17 cellular contexts compared by ENCODE assay signal in genomic region chr3:48607519-48607918, GRCh38. TPM values are rescaled to one million over a fixed set of nuclear protein-coding genes. Genes with fewer than 3 reads are reported as not detected.
DNase-seq lines count a peak whose midpoint lies in the region; ATAC-seq and TF ChIP-seq lines count a peak whose summit lies in the region.
"Had no signal": no experiment of that assay in that cellular context is flagged by ENCODE, and none has a peak within 500 bp of the region (broad histone marks: within the 10 kb centered on the region; RNA-seq: fewer than 3 reads in every experiment).

No MANE protein-coding gene starts in this region.

- H3K4me1 Mint-ChIP-seq in activated naive CD4-positive, alpha-beta T cell treated with anti-CD3 and anti-CD28 coated beads, Interleukin-2, amount 10 ng/mL, durations not matched to agents 7 days and 5 days = peaks cover 19% of the 10 kb centered on the region
- H3K4me1 Mint-ChIP-seq in activated T-cell treated with anti-CD3 and anti-CD28 coated beads, Interleukin-2, amount 50 U/mL, for 72 hours (ENCODE audit: low read depth) = peaks cover 27% of the 10 kb centered on the region
- H3K4me1 Mint-ChIP-seq in neural progenitor cell = peaks cover 12% of the 10 kb centered on the region

- H3K9ac ChIP-seq in neural progenitor cell = no peak overlapping the region

- CTCF ChIA-PET in activated naive CD4-positive, alpha-beta T cell treated with anti-CD3 and anti-CD28 coated beads, Interleukin-2, amount 10 ng/mL, durations not matched to agents 7 days and 5 days (lab: Charles Lee) = no interaction called here

- peak; percentile 34 for DNase-seq in activated naive CD4-positive, alpha-beta T cell treated with anti-CD3 and anti-CD28 coated beads, Interleukin-2, amount 10 ng/mL, durations not matched to agents 7 days and 5 days
- no peak for DNase-seq in activated naive CD4-positive, alpha-beta T cell treated with anti-CD3 and anti-CD28 coated beads, Interleukin-2, amount 50 U/mL, for 16 hours
- peak; percentile 37 for DNase-seq in ELR (ENCODE audit: low read depth)
- DNase-seq in activated T-cell treated with anti-CD3 and anti-CD28 coated beads, Interleukin-2, amount 50 U/mL, for 72 hours = peak; percentile 21
- DNase-seq in neural progenitor cell (ENCODE audit: low spot score) = no peak
- no peak for DNase-seq in HT-29 (ENCODE audit: low spot score)
- DNase-seq in GM13976 (ENCODE audit: low spot score) = no peak
- DNase-seq: NCI-H1930, Right ventricle myocardium superior, T1000, tibial artery had no signal

- peaks cover 53% of the 10 kb centered on the region for H3K79me2 ChIP-seq in neural progenitor cell (ENCODE audit: low read depth)

- H3K36me3 Mint-ChIP-seq in activated naive CD4-positive, alpha-beta T cell treated with anti-CD3 and anti-CD28 coated beads, Interleukin-2, amount 10 ng/mL, durations not matched to agents 7 days and 5 days = peaks cover 35% of the 10 kb centered on the region
- peaks cover 11 to 19% of the 10 kb centered on the region in 2 donors for H3K36me3 Mint-ChIP-seq in activated T-cell treated with anti-CD3 and anti-CD28 coated beads, Interleukin-2, amount 50 U/mL, for 72 hours (ENCODE audit: insufficient read depth in 2 of 2)
- H3K36me3 Mint-ChIP-seq in neural progenitor cell = peaks cover 25% of the 10 kb centered on the region

- TF ChIP-seq CTCF in neural progenitor cell (IDR thresholded peaks at IDR 0.05) (no peak), GM13976 (IDR thresholded peaks at IDR 0.05; ENCODE audit: borderline replicate concordance, control extremely low read depth, extremely low read depth, insufficient read depth, missing control alignments) (no peak)

- H3K27me3 Mint-ChIP-seq in activated naive CD4-positive, alpha-beta T cell treated with anti-CD3 and anti-CD28 coated beads, Interleukin-2, amount 10 ng/mL, durations not matched to agents 7 days and 5 days = peaks cover 3% of the 10 kb centered on the region
- no peaks in the 10 kb centered on the region for H3K27me3 Mint-ChIP-seq in activated T-cell treated with anti-CD3 and anti-CD28 coated beads, Interleukin-2, amount 50 U/mL, for 72 hours (ENCODE audit: low read depth)
- H3K27me3 Mint-ChIP-seq in neural progenitor cell (ENCODE audit: insufficient read depth, low read depth) = peaks cover 2% of the 10 kb centered on the region

- no peaks in the 10 kb centered on the region for H3K27me3 ChIP-seq in neural progenitor cell
- H3K27me3 ChIP-seq: tibial artery had no signal

- no peaks in the 10 kb centered on the region for H3K36me3 ChIP-seq in neural progenitor cell

- H3K4me3 ChIP-seq in neural progenitor cell = no peak overlapping the region
- H3K4me3 ChIP-seq: mucosa of descending colon had no signal

- H3K9me3 Mint-ChIP-seq in activated naive CD4-positive, alpha-beta T cell treated with anti-CD3 and anti-CD28 coated beads, Interleukin-2, amount 10 ng/mL, durations not matched to agents 7 days and 5 days = no peaks in the 10 kb centered on the region
- H3K9me3 Mint-ChIP-seq in activated T-cell treated with anti-CD3 and anti-CD28 coated beads, Interleukin-2, amount 50 U/mL, for 72 hours = no peaks in the 10 kb centered on the region
- H3K9me3 Mint-ChIP-seq in neural progenitor cell = no peaks in the 10 kb centered on the region

- H3K27ac ChIP-seq in neural progenitor cell = no peak overlapping the region
- H3K27ac ChIP-seq: C4-2B had no signal

- no peak overlapping the region for H2AFZ ChIP-seq in neural progenitor cell (replicated peaks)

- peaks cover 13% of the 10 kb centered on the region for H3K4me1 ChIP-seq in neural progenitor cell

- no peaks in the 10 kb centered on the region for H3K9me3 ChIP-seq in neural progenitor cell (ENCODE audit: low read depth)
- H3K9me3 ChIP-seq: mucosa of descending colon, tibial artery had no signal

- no peak overlapping the region for H3K27ac Mint-ChIP-seq in activated naive CD4-positive, alpha-beta T cell treated with anti-CD3 and anti-CD28 coated beads, Interleukin-2, amount 10 ng/mL, durations not matched to agents 7 days and 5 days
- H3K27ac Mint-ChIP-seq in activated T-cell treated with anti-CD3 and anti-CD28 coated beads, Interleukin-2, amount 50 U/mL, for 72 hours = peak overlapping the region; percentile 54
- no peak overlapping the region for H3K27ac Mint-ChIP-seq in neural progenitor cell

- peaks cover 14% of the 10 kb centered on the region for H4K20me1 ChIP-seq in neural progenitor cell (ENCODE audit: low read depth)

- peaks cover 22% of the 10 kb centered on the region for H3F3A ChIP-seq in neural progenitor cell (ENCODE audit: low read depth)

- no peak overlapping the region for H3K4me3 Mint-ChIP-seq in activated naive CD4-positive, alpha-beta T cell treated with anti-CD3 and anti-CD28 coated beads, Interleukin-2, amount 10 ng/mL, durations not matched to agents 7 days and 5 days
- H3K4me3 Mint-ChIP-seq in activated T-cell treated with anti-CD3 and anti-CD28 coated beads, Interleukin-2, amount 50 U/mL, for 72 hours = peak overlapping the region in 1 of 2 donors; percentile 22
- peak overlapping the region; percentile 98 for H3K4me3 Mint-ChIP-seq in neural progenitor cell

- no peak for ATAC-seq in activated T-cell treated with anti-CD3 and anti-CD28 coated beads, Interleukin-2, amount 50 U/mL, for 72 hours (replicated peaks in 1 of 2)
- no peak for ATAC-seq in GM21360 (IDR thresholded peaks at IDR 0.05; ENCODE audit: unreplicated experiment)
- ATAC-seq: mucosa of descending colon had no signal

- in situ Hi-C loops in GM13976 (cut with MboI; ENCODE audit: low sequenced_read_pairs, unreplicated experiment) = no loop called here

- H3K4me2 ChIP-seq in neural progenitor cell = no peak overlapping the region

RNA-seq across cellular contexts. Expression of gene UQCRC1, which starts 1.9 kb away (rescaled TPM):
- total RNA-seq in activated T-cell treated with anti-CD3 and anti-CD28 coated beads, Interleukin-2, amount 50 U/mL, for 72 hours = 100 to 1,000 TPM; 205 to 228 TPM
- total RNA-seq in neural progenitor cell (ENCODE audit: low replicate concordance) = 240 and 246 TPM in 2 replicates
- 210 and 212 TPM in 2 replicates for total RNA-seq in HT-29 (2014; rRNA removed; shearing (Covaris generic))

RNA-seq across cellular contexts. Expression of gene COL7A1, which starts 12.4 kb away (rescaled TPM):
- total RNA-seq in activated T-cell treated with anti-CD3 and anti-CD28 coated beads, Interleukin-2, amount 50 U/mL, for 72 hours = 1 to 10 TPM; 4.4 to 5.3 TPM
- 3.0 and 13.3 TPM in 2 replicates for total RNA-seq in neural progenitor cell (ENCODE audit: low replicate concordance)
- 0.10 and 0.31 TPM in 2 replicates for total RNA-seq in HT-29 (2014; rRNA removed; shearing (Covaris generic))

RNA-seq across cellular contexts. Expression of gene TMEM89, which starts 14.1 kb away (rescaled TPM):
- not detected for total RNA-seq in activated T-cell treated with anti-CD3 and anti-CD28 coated beads, Interleukin-2, amount 50 U/mL, for 72 hours
- total RNA-seq in neural progenitor cell (ENCODE audit: low replicate concordance) = not detected in 2 replicates
- not detected in 2 replicates for total RNA-seq in HT-29 (2014; rRNA removed; shearing (Covaris generic))
- total RNA-seq: cerebellum, epithelial cell of proximal tubule, pulmonary artery endothelial cell, Right ventricle myocardium superior had no signal

RNA-seq across cellular contexts. Expression of gene SLC26A6, which starts 27.7 kb away (rescaled TPM):
- 10 to 100 TPM; 34.7 to 42.2 TPM for total RNA-seq in activated T-cell treated with anti-CD3 and anti-CD28 coated beads, Interleukin-2, amount 50 U/mL, for 72 hours
- total RNA-seq in neural progenitor cell (ENCODE audit: low replicate concordance) = 42.5 and 78.9 TPM in 2 replicates
- 28.3 and 32.1 TPM in 2 replicates for total RNA-seq in HT-29 (2014; rRNA removed; shearing (Covaris generic))

RNA-seq across cellular contexts. Expression of gene UCN2, which starts 43.9 kb away (rescaled TPM):
- total RNA-seq in activated T-cell treated with anti-CD3 and anti-CD28 coated beads, Interleukin-2, amount 50 U/mL, for 72 hours = not detected
- 0.34 TPM in 1 of 2 replicates, not detected in the other for total RNA-seq in neural progenitor cell (ENCODE audit: low replicate concordance)
- not detected in 2 replicates for total RNA-seq in HT-29 (2014; rRNA removed; shearing (Covaris generic))
- total RNA-seq: Right ventricle myocardium superior had no signal

Comparison
In these comparisons a context has a peak if more than half of its experiments do, and no peak if none do; other contexts are left out.
1. DNase-seq: peak in activated naive CD4-positive, alpha-beta T cell treated with anti-CD3 and anti-CD28 coated beads, Interleukin-2, amount 10 ng/mL, durations not matched to agents 7 days and 5 days (single experiment), ELR (single experiment) and activated T-cell treated with anti-CD3 and anti-CD28 coated beads, Interleukin-2, amount 50 U/mL, for 72 hours (2 of 2); none in activated naive CD4-positive, alpha-beta T cell treated with anti-CD3 and anti-CD28 coated beads, Interleukin-2, amount 50 U/mL, for 16 hours (single experiment), neural progenitor cell (single experiment), HT-29 (single experiment) and GM13976 (single experiment).